Comparison of ENCODE assay signal across 12 cellular contexts in the genomic region with DNA sequence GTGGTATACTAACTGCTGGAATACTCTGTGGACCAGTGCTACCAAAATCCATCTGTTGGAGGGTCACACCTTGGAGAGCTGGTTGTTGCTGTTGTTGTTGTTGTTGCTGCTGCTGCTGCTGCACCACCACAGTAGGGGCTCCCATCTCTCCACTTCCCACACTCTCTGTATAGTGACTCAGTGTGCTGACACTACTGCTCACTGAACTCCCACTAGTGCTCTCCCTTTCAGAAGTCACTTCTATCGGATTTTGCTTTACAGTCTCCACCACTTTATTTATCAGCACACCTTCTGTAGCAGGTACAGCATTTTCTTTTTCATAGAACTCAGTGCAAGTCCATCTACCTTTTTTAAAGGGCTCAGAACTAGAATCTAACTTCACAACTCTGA. TPM values are rescaled to one million over a fixed set of nuclear protein-coding genes. Genes with fewer than 3 reads are reported as not detected.
DNase-seq lines count a peak whose midpoint lies in the region; ATAC-seq, FAIRE-seq and TF ChIP-seq lines count a peak whose summit lies in the region.
"Had no signal": no experiment of that assay in that cellular context is flagged by ENCODE, and none has a peak within 500 bp of the region (broad histone marks: within the 10 kb centered on the region; RNA-seq: fewer than 3 reads in every experiment).

No MANE protein-coding gene starts in this region.

- H4K8ac ChIP-seq in mesendoderm (ENCODE audit: low read depth, low read length): no peak overlapping the region

- TF ChIP-seq POLR2A in GM12891 (IDR thresholded peaks at IDR 0.05; ENCODE audit: low read depth, low read length): no peak

- peak overlapping the region; percentile 14 for H3K9ac ChIP-seq in mesendoderm (ENCODE audit: low read length)

- H3K56ac ChIP-seq in mesendoderm (ENCODE audit: low read length): no peak overlapping the region

- no peak overlapping the region for H2BK120ac ChIP-seq in mesendoderm (ENCODE audit: low read depth, low read length)

- no peak overlapping the region for H4K5ac ChIP-seq in mesendoderm (ENCODE audit: low read length)

- H2BK15ac ChIP-seq in mesendoderm (replicated peaks; ENCODE audit: low read depth): no peak overlapping the region

- DNase-seq in GM12891 (ENCODE audit: insufficient read length, low spot score) (no peak), brain microvascular endothelial cell (no peak), mesendoderm (no peak), cerebellar nuclear complex (lab: John Stamatoyannopoulos, UW) (no peak), NCI-H510A (lab: John Stamatoyannopoulos, UW) (no peak), frontal cortex (ENCODE audit: low spot score in 2 of 2) (no peak)
- DNase-seq: activated CD8-positive, alpha-beta memory T cell treated with anti-CD3 and anti-CD28 coated beads, Interleukin-2, amount 10 ng/mL, durations not matched to agents 7 days and 5 days; NCI-H1105 treated with DMSO at 0.1 percent for 48 hours had no signal

- no peak overlapping the region for H2AK5ac ChIP-seq in mesendoderm (ENCODE audit: low read length)

- ATAC-seq in GM19351 (IDR thresholded peaks at IDR 0.05; ENCODE audit: unreplicated experiment): no peak
- ATAC-seq: activated CD8-positive, alpha-beta memory T cell treated with anti-CD3 and anti-CD28 coated beads, Interleukin-2, amount 10 ng/mL, durations not matched to agents 7 days and 5 days had no signal

- TF ChIP-seq CTCF in 22Rv1 (IDR thresholded peaks at IDR 0.05) (0 out of 2 replicates have a peak, but pooled peaks have one; percentile 1), brain microvascular endothelial cell (IDR thresholded peaks at IDR 0.05; ENCODE audit: low read depth, low read length, missing control alignments) (no peak)

- H3K23ac ChIP-seq in mesendoderm (ENCODE audit: low read length): no peak overlapping the region

- no CpG with 5 or more reads among the region's 1 CpG for WGBS in mesendoderm (ENCODE audit: extremely low coverage, insufficient coverage, low lambda C conversion rate)

- H3K79me2 ChIP-seq in mesendoderm (ENCODE audit: control insufficient read depth, insufficient read depth, low read length): peaks cover 27% of the 10 kb centered on the region

- no peak overlapping the region for H3K4me2 ChIP-seq in mesendoderm (ENCODE audit: low read length)

- H3K36me3 ChIP-seq in brain microvascular endothelial cell (replicated peaks) (peaks cover 14% of the 10 kb centered on the region), mesendoderm (ENCODE audit: control insufficient read depth, insufficient read depth, low read length) (no peaks in the 10 kb centered on the region)
- H3K36me3 ChIP-seq: neutrophil had no signal

- peaks cover 15% of the 10 kb centered on the region for H3K79me1 ChIP-seq in mesendoderm (ENCODE audit: low read length)

- H3K27ac ChIP-seq in 22Rv1 (no peak overlapping the region), brain microvascular endothelial cell (peak overlapping the region; percentile 4), mesendoderm (ENCODE audit: low read depth, low read length) (no peak overlapping the region)
- H3K27ac ChIP-seq: neutrophil had no signal

- H2BK5ac ChIP-seq in mesendoderm (ENCODE audit: low read length): no peak overlapping the region

- H3K27me3 ChIP-seq in brain microvascular endothelial cell (replicated peaks): no peaks in the 10 kb centered on the region
- H3K27me3 ChIP-seq in mesendoderm (ENCODE audit: insufficient read depth, low read length, poor library complexity): no peaks in the 10 kb centered on the region

- H3K4me1 ChIP-seq in mesendoderm (ENCODE audit: control insufficient read depth, low read depth, low read length): peaks cover 11% of the 10 kb centered on the region

- H3K4me3 ChIP-seq in brain microvascular endothelial cell (ENCODE audit: low read depth, low read length) (peak overlapping the region; percentile 87), mesendoderm (ENCODE audit: low read length) (no peak overlapping the region)

- H3K18ac ChIP-seq in mesendoderm (ENCODE audit: low read length): no peak overlapping the region

- H3K4ac ChIP-seq in mesendoderm (ENCODE audit: low read depth, low read length): no peak overlapping the region

- peak; percentile 71 for FAIRE-seq in GM12891 (lab: Jason Lieb, UNC)
- no peak for FAIRE-seq in frontal cortex (lab: Jason Lieb, UNC)
- FAIRE-seq: endometrium had no signal

- in situ Hi-C loops in brain microvascular endothelial cell (cut with HindIII; ENCODE audit: low pct_ligation_motif_present, low sequenced_read_pairs): no loop called here

TF ChIP-seq in GM12891, 5 proteins besides CTCF, POLR2A, EP300 and RAD21:
- no peak for TF ChIP-seq POU2F2 (IDR thresholded peaks at IDR 0.05; ENCODE audit: low read depth, low read length)
- TF ChIP-seq POLR2AphosphoS5 (IDR thresholded peaks at IDR 0.05; ENCODE audit: low read depth, low read length): no peak
- no peak for TF ChIP-seq SPI1 (IDR thresholded peaks at IDR 0.05; ENCODE audit: low read depth, low read length)
- no peak for TF ChIP-seq TAF1 (IDR thresholded peaks at IDR 0.05; ENCODE audit: low read depth, low read length)
- no peak for TF ChIP-seq PAX5 (IDR thresholded peaks at IDR 0.05; ENCODE audit: insufficient read depth, low read length, severe bottlenecking)
TF ChIP-seq in GM12891: peak in this region for 0.

RNA-seq across cellular contexts. Expression of a gene that starts 1.7 kb away (rescaled TPM):
- 1.7 TPM for polyA plus RNA-seq in GM12891 (2012; ENCODE audit: low read depth, missing spikeins)
- polyA plus RNA-seq in mesendoderm (2013, experiment 1 of 2): 42.9 TPM
- 42.4 TPM for polyA plus RNA-seq in mesendoderm (2013, experiment 2 of 2)
- total RNA-seq in frontal cortex: 300 TPM
